ENCODE assay signal across 7 cellular contexts in the genomic region with DNA sequence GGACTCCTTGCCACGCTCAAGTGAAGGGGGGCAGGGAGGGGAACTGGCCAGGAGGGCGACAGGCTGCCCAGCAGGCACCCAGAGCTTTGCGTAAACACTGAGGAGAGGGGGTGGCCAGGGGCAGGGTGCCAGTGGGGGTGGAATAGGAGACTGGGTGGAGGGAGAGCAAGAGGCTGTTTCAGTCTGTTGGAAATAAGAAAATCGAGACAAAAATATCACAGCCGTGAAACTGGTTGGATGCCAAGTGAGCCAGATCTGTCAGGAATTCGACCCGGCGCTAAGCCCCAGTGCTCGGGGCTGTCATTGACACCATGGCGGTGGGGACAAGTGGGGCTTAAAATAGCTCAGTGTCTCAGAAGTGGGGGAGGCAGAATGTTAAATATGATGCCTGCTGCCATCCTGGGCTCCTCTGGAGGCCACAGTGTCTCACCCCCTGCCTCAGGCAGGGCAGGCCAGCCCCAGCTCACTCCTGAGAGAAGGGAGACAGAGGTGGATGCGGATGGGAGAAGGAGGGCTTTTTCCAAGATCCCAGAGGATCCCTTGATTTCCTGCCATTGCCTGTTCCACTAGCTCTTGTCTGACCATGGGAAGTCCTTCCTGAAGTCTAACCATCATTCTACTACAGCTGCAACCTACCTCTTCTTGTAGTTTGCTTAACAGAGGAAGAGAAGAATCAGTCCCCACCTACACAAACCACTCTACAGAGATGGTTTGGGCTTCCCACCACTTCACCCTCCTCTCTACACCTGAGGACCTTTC. TPM values are rescaled to one million over a fixed set of nuclear protein-coding genes. Genes with fewer than 3 reads are reported as not detected.
A peak's percentile ranks its signal among the peaks of the same experiment; 100 is the strongest.
DNase-seq lines count a peak whose midpoint lies in the region; ATAC-seq lines count a peak whose summit lies in the region.
"Had no signal": no experiment of that assay in that cellular context is flagged by ENCODE, and none has a peak within 500 bp of the region (broad histone marks: within the 10 kb centered on the region; RNA-seq: fewer than 3 reads in every experiment).

No MANE protein-coding gene starts in this region.

- no peak overlapping the region for H3K4me3 Mint-ChIP-seq in activated CD4-positive, alpha-beta T cell treated with anti-CD3 and anti-CD28 coated beads, Interleukin-2, amount 10 ng/mL, durations not matched to agents 24 days and 14 days

- H3K9me3 ChIP-seq in stomach smooth muscle (ENCODE audit: control insufficient read depth in 2 of 2, low read length in 2 of 2), result no peaks in the 10 kb centered on the region
- H3K9me3 ChIP-seq: BE2C had no signal

- no peaks in the 10 kb centered on the region for H3K9me3 Mint-ChIP-seq in activated CD4-positive, alpha-beta T cell treated with anti-CD3 and anti-CD28 coated beads, Interleukin-2, amount 10 ng/mL, durations not matched to agents 24 days and 14 days

- DNase-seq in activated CD4-positive, alpha-beta T cell treated with anti-CD3 and anti-CD28 coated beads, Interleukin-2, amount 10 ng/mL, durations not matched to agents 24 days and 14 days, result no peak
- no peak for DNase-seq in activated CD4-positive, alpha-beta T cell treated with anti-CD3 and anti-CD28 coated beads, Interleukin-2, amount 50 U/mL, for 48 hours
- peak; percentile 49 for DNase-seq in globus pallidus (ENCODE audit: low spot score)
- DNase-seq: BE2C had no signal

- intact Hi-C loops in activated CD4-positive, alpha-beta T cell treated with anti-CD3 and anti-CD28 coated beads, Interleukin-2, amount 10 ng/mL, durations not matched to agents 24 days and 14 days (cut with micrococcal nuclease), result no loop called here

- H3K36me3 ChIP-seq in stomach smooth muscle (ENCODE audit: control insufficient read depth in 2 of 2, insufficient read depth in 2 of 2, low read length in 2 of 2), result peaks cover 0 to 4% of the 10 kb centered on the region in 2 donors
- H3K36me3 ChIP-seq: BE2C had no signal

- H3K27me3 ChIP-seq in stomach smooth muscle (ENCODE audit: control insufficient read depth in 1 of 2, insufficient read depth in 2 of 2, low read length in 2 of 2), result no peaks in the 10 kb centered on the region
- H3K27me3 ChIP-seq: BE2C had no signal

- H3K36me3 Mint-ChIP-seq in activated CD4-positive, alpha-beta T cell treated with anti-CD3 and anti-CD28 coated beads, Interleukin-2, amount 10 ng/mL, durations not matched to agents 24 days and 14 days (ENCODE audit: low read depth), result peaks cover 19% of the 10 kb centered on the region

- peaks cover 48% of the 10 kb centered on the region for H3K4me1 Mint-ChIP-seq in activated CD4-positive, alpha-beta T cell treated with anti-CD3 and anti-CD28 coated beads, Interleukin-2, amount 10 ng/mL, durations not matched to agents 24 days and 14 days

- no peak overlapping the region for H3K9ac ChIP-seq in stomach smooth muscle (ENCODE audit: low read length in 2 of 2)

- ATAC-seq in HG02885 (IDR thresholded peaks at IDR 0.05; ENCODE audit: poor library complexity, unreplicated experiment), result no peak
- ATAC-seq in GM19324 (IDR thresholded peaks at IDR 0.05; ENCODE audit: low FRiP score, unreplicated experiment), result no peak

- H3K27me3 Mint-ChIP-seq in activated CD4-positive, alpha-beta T cell treated with anti-CD3 and anti-CD28 coated beads, Interleukin-2, amount 10 ng/mL, durations not matched to agents 24 days and 14 days, result no peaks in the 10 kb centered on the region

- peaks cover 13% of the 10 kb centered on the region for H3K4me1 ChIP-seq in stomach smooth muscle (ENCODE audit: control insufficient read depth, insufficient read depth, low read length)
- H3K4me1 ChIP-seq: BE2C had no signal

- H3K4me3 ChIP-seq in stomach smooth muscle (ENCODE audit: low read length in 2 of 2), result no peak overlapping the region

- peak overlapping the region; percentile 20 for H3K27ac Mint-ChIP-seq in activated CD4-positive, alpha-beta T cell treated with anti-CD3 and anti-CD28 coated beads, Interleukin-2, amount 10 ng/mL, durations not matched to agents 24 days and 14 days

- peak overlapping the region; percentile 2 for H3K27ac ChIP-seq in stomach smooth muscle (ENCODE audit: low read length)

RNA-seq across cellular contexts. Expression of gene PNMT, which starts 9.5 kb away (rescaled TPM):
- not detected in 2 replicates for total RNA-seq in activated CD4-positive, alpha-beta T cell treated with anti-CD3 and anti-CD28 coated beads, Interleukin-2, amount 10 ng/mL, durations not matched to agents 24 days and 14 days

RNA-seq across cellular contexts. Expression of gene PGAP3, which starts 10.1 kb away (rescaled TPM):
- 12.5 and 13.5 TPM in 2 replicates for total RNA-seq in activated CD4-positive, alpha-beta T cell treated with anti-CD3 and anti-CD28 coated beads, Interleukin-2, amount 10 ng/mL, durations not matched to agents 24 days and 14 days

RNA-seq across cellular contexts. Expression of gene TCAP, which starts 12.6 kb away (rescaled TPM):
- 0.83 and 1.0 TPM in 2 replicates for total RNA-seq in activated CD4-positive, alpha-beta T cell treated with anti-CD3 and anti-CD28 coated beads, Interleukin-2, amount 10 ng/mL, durations not matched to agents 24 days and 14 days

RNA-seq across cellular contexts. Expression of gene ERBB2, which starts 22.1 kb away (rescaled TPM):
- total RNA-seq in activated CD4-positive, alpha-beta T cell treated with anti-CD3 and anti-CD28 coated beads, Interleukin-2, amount 10 ng/mL, durations not matched to agents 24 days and 14 days, result 3.1 and 4.3 TPM in 2 replicates

RNA-seq across cellular contexts. Expression of gene STARD3, which starts 40.8 kb away (rescaled TPM):
- 53.6 and 60.3 TPM in 2 replicates for total RNA-seq in activated CD4-positive, alpha-beta T cell treated with anti-CD3 and anti-CD28 coated beads, Interleukin-2, amount 10 ng/mL, durations not matched to agents 24 days and 14 days
